In genomic region chr17:73595068-73595865, GRCh38 we compare ENCODE assay signal across 9 cellular contexts. TPM values are rescaled to one million over a fixed set of nuclear protein-coding genes. Genes with fewer than 3 reads are reported as not detected.
DNase-seq lines count a peak whose midpoint lies in the region; ATAC-seq, FAIRE-seq and TF ChIP-seq lines count a peak whose summit lies in the region.
"Had no signal": no experiment of that assay in that cellular context is flagged by ENCODE, and none has a peak within 500 bp of the region (broad histone marks: within the 10 kb centered on the region; RNA-seq: fewer than 3 reads in every experiment).

No MANE protein-coding gene starts in this region.

- H3K36me3 ChIP-seq in Loucy (ENCODE audit: insufficient read depth, low read length) (peaks cover 3% of the 10 kb centered on the region; the same call in 1 of the 2 replicates), GM12878 (ENCODE audit: control insufficient read depth in 2 of 2, insufficient read depth in 2 of 2, low read length in 1 of 2) (no peaks in the 10 kb centered on the region)

- H3K9me3 ChIP-seq in Loucy (ENCODE audit: insufficient read depth, low read depth, low read length) (no peaks in the 10 kb centered on the region), GM12878 (replicated peaks; ENCODE audit: control insufficient read depth, insufficient read depth, low read length) (no peaks in the 10 kb centered on the region)

- H2AFZ ChIP-seq in Loucy (ENCODE audit: low read length), result no peak overlapping the region
- H2AFZ ChIP-seq in GM12878 (ENCODE audit: control insufficient read depth, low read depth, low read length), result no peak overlapping the region

- BruUV-seq in GM12878 (replicated peaks; lab: Mats Ljungman, UMichigan), result no TSS peak

- H3K27ac ChIP-seq in GM12878 (ENCODE audit: control insufficient read depth, insufficient read depth), result no peak overlapping the region

- no peak for FAIRE-seq in GM12878 (lab: Jason Lieb, UNC)
- FAIRE-seq: A204.1 had no signal

- H3K9me2 ChIP-seq in Loucy (replicated peaks; ENCODE audit: low read depth, low read length), result no peaks in the 10 kb centered on the region

- ATAC-seq in GM12878, result peak; percentile 34; the same call in 2 of the 3 replicates
- ATAC-seq in HG03025 (IDR thresholded peaks at IDR 0.05; ENCODE audit: low FRiP score, unreplicated experiment), result no peak

- DNase-seq in DMS 273 (lab: John Stamatoyannopoulos, UW; ENCODE audit: unreplicated experiment) (peak; percentile 56), DMS 273 treated with DMSO at 0.1 percent for 48 hours (lab: John Stamatoyannopoulos, UW) (no peak), GM12878 (ENCODE audit: low read depth, low spot score) (no peak), midbrain (lab: John Stamatoyannopoulos, UW) (peak; percentile 6), GM20000 (ENCODE audit: low spot score) (no peak), LoVo (ENCODE audit: low spot score) (no peak)

- TF ChIP-seq EP300 in GM12878 (IDR thresholded peaks at IDR 0.05; ENCODE audit: borderline replicate concordance in 1 of 2, control insufficient read depth in 1 of 2, low read depth in 2 of 2, low read length in 2 of 2), result no peak

- intact Hi-C loops in GM12878 (cut with micrococcal nuclease; ENCODE audit: unreplicated experiment), result no loop called here

- peak; percentile 87 for TF ChIP-seq CTCF in Loucy (conservative IDR thresholded peaks at IDR 0.05; ENCODE audit: low read length)
- peak in 2 of 3 experiments; percentile 11 to 22; a peak in 2 of 6 replicates for TF ChIP-seq CTCF in GM12878 (IDR thresholded peaks at IDR 0.05 in 2 of 3, conservative IDR thresholded peaks at IDR 0.05 in 1 of 3; ENCODE audit: control insufficient read depth in 2 of 3, extremely low read depth in 1 of 3, insufficient read depth in 1 of 3, low read depth in 3 of 3, low read length in 3 of 3)
- no peak for TF ChIP-seq CTCF in GM20000 (IDR thresholded peaks at IDR 0.05; ENCODE audit: extremely low read depth, missing control alignments)

- H4K20me1 ChIP-seq in Loucy (ENCODE audit: insufficient read depth, low read length, poor library complexity, severe bottlenecking) (no peaks in the 10 kb centered on the region), GM12878 (ENCODE audit: control insufficient read depth, insufficient read depth) (no peaks in the 10 kb centered on the region)

- WGBS in GM12878 (ENCODE audit: insufficient coverage, insufficient replicate concordance, low lambda C conversion rate, missing lambda C conversion rate), result 39% methylated on average over 12 of the region's 12 CpGs

- RAD21 ChIA-PET in GM12878 (lab: Charles Lee; ENCODE audit: unreplicated experiment), result no interaction called here

- TF ChIP-seq POLR2A in GM12878 (IDR thresholded peaks at IDR 0.05; ENCODE audit: low read depth, low read length), result no peak

- H3K4me2 ChIP-seq in Loucy (ENCODE audit: low read depth, low read length, poor library complexity, severe bottlenecking) (peak overlapping the region; percentile 77), GM12878 (ENCODE audit: control insufficient read depth, insufficient read depth) (no peak overlapping the region)

- peaks cover 12% of the 10 kb centered on the region for H3F3A ChIP-seq in Loucy (ENCODE audit: low read depth)

- no peaks in the 10 kb centered on the region for H3K27me3 ChIP-seq in Loucy (ENCODE audit: insufficient read depth, low read length, poor library complexity, severe bottlenecking)
- peaks cover 0 to under 1% of the 10 kb centered on the region in 2 experiments; a peak in 1 of 4 replicates for H3K27me3 ChIP-seq in GM12878 (replicated peaks in 1 of 2; ENCODE audit: control insufficient read depth in 2 of 2, insufficient read depth in 2 of 2, low read length in 1 of 2)

- in situ Hi-C loops in GM12878 (cut with MboI), result no loop called here

- POLR2A ChIA-PET in GM12878 (lab: Charles Lee), result no interaction called here

- H3K9ac ChIP-seq in Loucy (ENCODE audit: low read depth, low read length, poor library complexity, severe bottlenecking) (peak overlapping the region; percentile 82), GM12878 (ENCODE audit: control insufficient read depth, insufficient read depth, low read length) (no peak overlapping the region)

- peaks cover 53% of the 10 kb centered on the region for H3K4me1 ChIP-seq in Loucy (ENCODE audit: insufficient read depth, low read length, poor library complexity, severe bottlenecking)
- H3K4me1 ChIP-seq in GM12878 (ENCODE audit: control insufficient read depth, insufficient read depth, low read length), result peaks cover 16% of the 10 kb centered on the region

- peaks cover 56% of the 10 kb centered on the region; the same call in 1 of the 2 replicates for H3K79me2 ChIP-seq in Loucy (ENCODE audit: insufficient read depth, low read length)
- no peaks in the 10 kb centered on the region for H3K79me2 ChIP-seq in GM12878 (ENCODE audit: control insufficient read depth, insufficient read depth, low read length)

- CTCF ChIA-PET in GM12878 (lab: Yijun Ruan, JAX), result no interaction called here

- SMC1A ChIA-PET in GM12878 (lab: Charles Lee; ENCODE audit: uncharacterized antibody, unreplicated experiment), result no interaction called here

- no peak for TF ChIP-seq RAD21 in GM12878 (IDR thresholded peaks at IDR 0.05; ENCODE audit: insufficient read depth, low read depth, low read length)

- H3K4me3 ChIP-seq in Loucy (ENCODE audit: low read length, poor library complexity, severe bottlenecking) (no peak overlapping the region), GM12878 (no peak overlapping the region)

TF ChIP-seq in GM12878, 131 proteins besides CTCF, POLR2A, EP300 and RAD21:
- TF ChIP-seq POLR2AphosphoS5 (IDR thresholded peaks at IDR 0.05; ENCODE audit: low read length), result no peak
- no peak for TF ChIP-seq BRCA1 (IDR thresholded peaks at IDR 0.05; ENCODE audit: low read depth, low read length)
- no peak for TF ChIP-seq EED (IDR thresholded peaks at IDR 0.05; ENCODE audit: low read depth)
- no peak for TF ChIP-seq SPI1 (IDR thresholded peaks at IDR 0.05; ENCODE audit: borderline replicate concordance, insufficient read depth, low read depth, low read length)
- TF ChIP-seq SIX5 (IDR thresholded peaks at IDR 0.05; ENCODE audit: low read depth, low read length, severe bottlenecking), result no peak
- no peak for TF ChIP-seq E2F4 (IDR thresholded peaks at IDR 0.05; ENCODE audit: low read depth, low read length)
- no peak for TF ChIP-seq POLR2AphosphoS2 (IDR thresholded peaks at IDR 0.05; ENCODE audit: low read depth, low read length)
- TF ChIP-seq HDAC6 (IDR thresholded peaks at IDR 0.05; ENCODE audit: unreplicated experiment), result no peak

RNA-seq across cellular contexts. Expression of gene SDK2, which starts 49.0 kb away (rescaled TPM):
- 0.04 TPM in 1 of 2 replicates, not detected in the other for total RNA-seq in GM12878 (2013; cell fraction: nucleolus; rRNA removed)
- total RNA-seq in GM12878 (2014; rRNA removed), result not detected in 2 replicates
- total RNA-seq in GM12878 (2014; rRNA removed; fragmentation: Illumina TruSeq; extraction: Trizol), result not detected in 2 replicates
- total RNA-seq in GM12878 (2021), result 0.08 TPM in 1 of 2 replicates, not detected in the other
- polyA plus RNA-seq in GM12878 (2011; ENCODE audit: low read depth), result not detected
- polyA plus RNA-seq in GM12878 (2011; rRNA removed), result 0.03 TPM in 1 of 2 replicates, not detected in the other
- polyA plus RNA-seq in GM12878 (2011; cell fraction: cytosol; rRNA removed), result 0.01 and 0.02 TPM in 2 replicates
- 0.03 and 0.06 TPM in 2 replicates for polyA plus RNA-seq in GM12878 (2011; cell fraction: nucleus; rRNA removed)
- polyA plus RNA-seq in GM12878 (2012), result 0.04 TPM in 2 replicates
- polyA plus RNA-seq in GM12878 (2014; fragmentation: Illumina TruSeq; extraction: Trizol), result not detected in 2 replicates
- polyA plus RNA-seq in GM12878 (2014; fragmentation: Nextera tagmentation; extraction: Ambion mirVana), result not detected
- polyA plus RNA-seq in GM12878 (2014; rRNA removed), result not detected in 2 replicates
- under 1 TPM in 1 of 2 experiments, not detected in 1; 0.03 TPM for polyA plus RNA-seq in GM12878 (2016; fragmentation: Nextera tagmentation; extraction: Ambion mirVana)
- under 0.01 TPM in 2 replicates for polyA minus RNA-seq in GM12878 (2011; rRNA and poly(A)+ RNA removed)
- not detected in 2 replicates for polyA minus RNA-seq in GM12878 (2011; cell fraction: cytosol; rRNA and poly(A)+ RNA removed)
- under 0.01 TPM in 1 of 2 replicates, not detected in the other for polyA minus RNA-seq in GM12878 (2011; cell fraction: nucleus; rRNA and poly(A)+ RNA removed)

Comparison
In these comparisons a context has a peak if more than half of its experiments do, and no peak if none do; other contexts are left out.
1. DNase-seq: peak in DMS 273 (single experiment) and midbrain (single experiment); none in DMS 273 treated with DMSO at 0.1 percent for 48 hours (single experiment), GM12878 (single experiment), GM20000 (single experiment) and LoVo (single experiment).